In the genomic region with DNA sequence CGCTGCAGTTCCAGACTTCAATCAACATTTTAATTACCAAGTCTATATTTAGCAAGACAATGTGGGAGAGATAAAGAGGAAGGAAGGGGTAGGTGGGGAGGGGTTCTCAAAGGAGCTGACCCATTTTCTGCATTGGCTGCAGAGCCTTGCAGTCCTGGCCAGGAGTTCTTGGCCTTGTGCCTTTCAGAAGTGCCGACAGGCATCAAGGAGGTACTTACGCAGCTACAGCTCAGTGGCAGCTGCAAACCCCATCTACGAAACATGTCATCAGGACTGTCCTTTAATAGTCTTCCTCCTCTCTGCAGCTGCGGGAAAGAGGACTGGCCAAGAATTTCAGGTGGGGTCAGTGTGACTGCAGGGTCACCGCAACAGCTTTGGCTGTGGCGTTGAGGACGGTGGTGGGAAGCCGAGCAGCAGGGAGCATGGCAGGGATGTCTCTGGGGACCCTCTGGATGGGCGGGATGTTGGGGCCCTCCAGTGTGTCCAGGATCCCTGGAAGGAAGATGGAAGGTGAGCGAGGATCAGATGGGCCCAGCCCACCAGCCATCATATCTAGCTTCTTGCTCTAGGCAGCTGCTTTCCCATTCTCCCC, we compare ENCODE assay signal across 20 cellular contexts. TPM values are rescaled to one million over a fixed set of nuclear protein-coding genes. Genes with fewer than 3 reads are reported as not detected.
A peak's percentile ranks its signal among the peaks of the same experiment; 100 is the strongest.
DNase-seq lines count a peak whose midpoint lies in the region; ATAC-seq and TF ChIP-seq lines count a peak whose summit lies in the region.
"Had no signal": no experiment of that assay in that cellular context is flagged by ENCODE, and none has a peak within 500 bp of the region (broad histone marks: within the 10 kb centered on the region; RNA-seq: fewer than 3 reads in every experiment).

No MANE protein-coding gene starts in this region.

- H3K18ac ChIP-seq in H9 (ENCODE audit: insufficient read length, low read depth, low read length) = no peak overlapping the region

- peaks cover 9% of the 10 kb centered on the region for H3K79me1 ChIP-seq in H9 (ENCODE audit: insufficient read depth, low read depth, low read length, poor library complexity, severe bottlenecking)

- H3K4me3 Mint-ChIP-seq in CD14-positive monocyte = no peak overlapping the region
- peak overlapping the region in 1 of 2 experiments; percentile 45; a peak in 2 of 5 replicates for H3K4me3 Mint-ChIP-seq in H9
- peak overlapping the region; percentile 67 for H3K4me3 Mint-ChIP-seq in endothelial cell (ENCODE audit: unreplicated experiment)
- no peak overlapping the region for H3K4me3 Mint-ChIP-seq in nephron progenitor cell
- H3K4me3 Mint-ChIP-seq: HFFc6 had no signal

- H3K14ac ChIP-seq in H9 (ENCODE audit: insufficient read depth, low read length) = no peak overlapping the region; the same call in 1 of the 2 replicates

- H2AFZ ChIP-seq in H9 (ENCODE audit: low read length) (no peak overlapping the region), Karpas-422 (ENCODE audit: low read length) (no peak overlapping the region)

- no CpG with 5 or more reads among the region's 11 CpGs for WGBS in H9 (ENCODE audit: extremely low coverage, insufficient read length, low lambda C conversion rate)

- H3K9me2 ChIP-seq in Karpas-422 (replicated peaks; ENCODE audit: insufficient read depth, low read length) = no peaks in the 10 kb centered on the region

- no peak overlapping the region for H3K9ac ChIP-seq in H9 (ENCODE audit: extremely low read depth, insufficient read length, low read length)
- no peak overlapping the region for H3K9ac ChIP-seq in Karpas-422 (ENCODE audit: low read length)

- H2BK5ac ChIP-seq in H9 (ENCODE audit: insufficient read length, low read length) = no peak overlapping the region

- no peak overlapping the region for H3K23ac ChIP-seq in H9 (ENCODE audit: insufficient read length, low read depth, low read length)

- no peak for DNase-seq in CD14-positive monocyte (ENCODE audit: low spot score)
- no peak for DNase-seq in H9
- DNase-seq in endothelial cell (ENCODE audit: low spot score) = no peak
- no peak for DNase-seq in nephron progenitor cell
- DNase-seq in SKM-1 treated with dmso at 0.1 percent for 144 hours (lab: John Stamatoyannopoulos, UW; ENCODE audit: unreplicated experiment) = no peak
- DNase-seq in OCI-M1 (lab: John Stamatoyannopoulos, UW) = no peak
- no peak for DNase-seq in Karpas-422
- DNase-seq: activated CD8-positive, alpha-beta memory T cell treated with anti-CD3 and anti-CD28 coated beads, Interleukin-2, amount 50 U/mL, for 4 hours; dorsolateral prefrontal cortex; EL; HFFc6; naive thymus-derived CD4-positive, alpha-beta T cell; NCI-H1694; SHP77 treated with DMSO at 0.1 percent for 48 hours; stimulated activated CD4-positive, alpha-beta T cell treated with anti-CD3 and anti-CD28 coated beads, Interleukin-4, amount 100 ng/mL, for 24 hours; upper lobe of left lung had no signal

- H3K4me1 ChIP-seq in H9 (ENCODE audit: insufficient read depth, low read length) (no peaks in the 10 kb centered on the region), Karpas-422 (ENCODE audit: low read length) (peaks cover 32% of the 10 kb centered on the region)

- no peak overlapping the region for H2BK120ac ChIP-seq in H9 (ENCODE audit: low read depth, low read length, poor library complexity, severe bottlenecking)

- no peak overlapping the region for H2AK5ac ChIP-seq in H9 (ENCODE audit: insufficient read length, low read length)

- H3K27me3 ChIP-seq in H9 (ENCODE audit: insufficient read depth, low read length) = peaks cover 8% of the 10 kb centered on the region; the same call in 1 of the 2 replicates
- no peaks in the 10 kb centered on the region for H3K27me3 ChIP-seq in Karpas-422 (ENCODE audit: low read length)
- H3K27me3 ChIP-seq: dorsolateral prefrontal cortex had no signal

- peaks cover 4% of the 10 kb centered on the region; the same call in 1 of the 2 replicates for H3K79me2 ChIP-seq in H9 (ENCODE audit: insufficient read depth, low read length)
- peaks cover 22% of the 10 kb centered on the region for H3K79me2 ChIP-seq in Karpas-422 (ENCODE audit: low read length)

- H4K5ac ChIP-seq in H9 (ENCODE audit: insufficient read length, low read depth, low read length) = no peak overlapping the region

- no peak overlapping the region for H3K4me3 ChIP-seq in Karpas-422 (ENCODE audit: low read length)
- H3K4me3 ChIP-seq: smooth muscle cell, upper lobe of left lung had no signal

- no peak overlapping the region for H3K4me2 ChIP-seq in H9 (ENCODE audit: insufficient read depth, insufficient read length, low read length)
- H3K4me2 ChIP-seq in Karpas-422 (ENCODE audit: low read depth, low read length, poor library complexity, severe bottlenecking) = no peak overlapping the region
- H3K4me2 ChIP-seq: smooth muscle cell had no signal

- H3K36me3 Mint-ChIP-seq in CD14-positive monocyte (peaks cover 48 to 58% of the 10 kb centered on the region in 2 donors), H9 (ENCODE audit: insufficient read depth in 1 of 3, low read depth in 3 of 3) (peaks cover 27 to 50% (median 47%) of the 10 kb centered on the region in 3 experiments), endothelial cell (ENCODE audit: low read depth, unreplicated experiment) (peaks cover 47% of the 10 kb centered on the region), nephron progenitor cell (ENCODE audit: low read depth) (peaks cover 34% of the 10 kb centered on the region)

- no peak for ATAC-seq in HG03378 (IDR thresholded peaks at IDR 0.05; ENCODE audit: unreplicated experiment)
- ATAC-seq: naive thymus-derived CD4-positive, alpha-beta T cell had no signal

- H4K91ac ChIP-seq in H9 (ENCODE audit: insufficient read length, low read depth, low read length) = no peak overlapping the region

- peak overlapping the region in 4 of 7 donors; percentile 60 to 77 (median 68) for H3K27ac Mint-ChIP-seq in CD14-positive monocyte
- peak overlapping the region in 2 of 3 experiments; percentile 5 to 72; a peak in 2 of 7 replicates for H3K27ac Mint-ChIP-seq in H9
- no peak overlapping the region for H3K27ac Mint-ChIP-seq in endothelial cell (ENCODE audit: unreplicated experiment)
- H3K27ac Mint-ChIP-seq in nephron progenitor cell = peak overlapping the region; percentile 23
- H3K27ac Mint-ChIP-seq: HFFc6 had no signal

- H3K27ac ChIP-seq in H9 (ENCODE audit: insufficient read length, low read depth, low read length) (no peak overlapping the region), Karpas-422 (ENCODE audit: low read length) (no peak overlapping the region)
- H3K27ac ChIP-seq: epithelial cell of prostate, upper lobe of left lung had no signal

- intact Hi-C loops in CD14-positive monocyte (cut with micrococcal nuclease) = loop anchor here (10.0 kb wide), 3 partner anchors 147 to 497 kb away; partner anchors contain the start of genes KLHDC3 (in 1 of the 2), MEA1 (in 1 of the 2), SRF (in 1 of the 2) and ZNF318 (in 1 of the 2)

- H2BK12ac ChIP-seq in H9 (ENCODE audit: insufficient read length, low read depth, low read length) = no peak overlapping the region

- H4K8ac ChIP-seq in H9 (replicated peaks; ENCODE audit: insufficient read length, low read depth, low read length) = no peak overlapping the region

- no peak overlapping the region for H3K56ac ChIP-seq in H9 (ENCODE audit: insufficient read length, low read depth, low read length)

- peaks cover 9% of the 10 kb centered on the region for H3K23me2 ChIP-seq in H9 (ENCODE audit: insufficient read length, low read depth, low read length, poor library complexity, severe bottlenecking)

- peaks cover 3% of the 10 kb centered on the region; the same call in 1 of the 2 replicates for H3K36me3 ChIP-seq in Karpas-422 (ENCODE audit: insufficient read depth, low read length)

- H2BK15ac ChIP-seq in H9 (ENCODE audit: low read depth, low read length) = no peak overlapping the region

- H4K20me1 ChIP-seq in H9 (ENCODE audit: control insufficient read depth, insufficient read depth, insufficient read length) (no peaks in the 10 kb centered on the region), Karpas-422 (ENCODE audit: insufficient read depth, low read depth, low read length) (no peaks in the 10 kb centered on the region)

- no peak overlapping the region for H2BK20ac ChIP-seq in H9 (ENCODE audit: low read depth, low read length, poor library complexity, severe bottlenecking)

- H3K9me3 Mint-ChIP-seq in CD14-positive monocyte (peaks cover 0 to 13% (median 0%) of the 10 kb centered on the region in 7 donors), H9 (peaks cover 2 to 3% of the 10 kb centered on the region in 2 experiments; a peak in 3 of 5 replicates), endothelial cell (ENCODE audit: unreplicated experiment) (no peaks in the 10 kb centered on the region), nephron progenitor cell (no peaks in the 10 kb centered on the region)
- H3K9me3 Mint-ChIP-seq: HFFc6 had no signal

- H3T11ph ChIP-seq in H9 (ENCODE audit: low read length) = no peak overlapping the region

- no peak for TF ChIP-seq CTCF in CD14-positive monocyte (IDR thresholded peaks at IDR 0.05)
- TF ChIP-seq CTCF in H9 (conservative IDR thresholded peaks at IDR 0.05) = no peak
- TF ChIP-seq CTCF in endothelial cell (IDR thresholded peaks at IDR 0.05; ENCODE audit: unreplicated experiment) = no peak
- TF ChIP-seq CTCF in nephron progenitor cell (IDR thresholded peaks at IDR 0.05) = no peak

- no peaks in the 10 kb centered on the region for H3K9me3 ChIP-seq in H9 (ENCODE audit: control insufficient read depth, low read depth, low read length)
- no peaks in the 10 kb centered on the region for H3K9me3 ChIP-seq in Karpas-422 (ENCODE audit: low read length)
- H3K9me3 ChIP-seq: upper lobe of left lung had no signal

- H3K27me3 Mint-ChIP-seq in CD14-positive monocyte (ENCODE audit: low read depth in 3 of 3) = peaks cover 22 to 36% (median 23%) of the 10 kb centered on the region in 3 donors
- peaks cover 26% of the 10 kb centered on the region for H3K27me3 Mint-ChIP-seq in H9 (ENCODE audit: low read depth)
- peaks cover 22% of the 10 kb centered on the region for H3K27me3 Mint-ChIP-seq in endothelial cell (ENCODE audit: unreplicated experiment)
- H3K27me3 Mint-ChIP-seq in nephron progenitor cell (ENCODE audit: low read depth, poor library complexity) = peaks cover 25% of the 10 kb centered on the region

- peaks cover 55% of the 10 kb centered on the region for H3K4me1 Mint-ChIP-seq in CD14-positive monocyte
- H3K4me1 Mint-ChIP-seq in H9 = peaks cover 31 to 43% of the 10 kb centered on the region in 2 experiments
- peaks cover 29% of the 10 kb centered on the region for H3K4me1 Mint-ChIP-seq in endothelial cell (ENCODE audit: unreplicated experiment)
- peaks cover 28% of the 10 kb centered on the region for H3K4me1 Mint-ChIP-seq in nephron progenitor cell

- no peak overlapping the region for H3K4ac ChIP-seq in H9 (ENCODE audit: low read depth, low read length)

RNA-seq across cellular contexts. Expression of gene LRRC73, which starts 1.8 kb away (rescaled TPM):
- polyA plus RNA-seq in CD14-positive monocyte = not detected
- total RNA-seq in H9 (2021) (0.26 and 0.55 TPM in 2 replicates), endothelial cell (ENCODE audit: unreplicated experiment) (0.28 TPM)
- 0.19 and 0.69 TPM in 2 replicates for total RNA-seq in Karpas-422 (2014; rRNA removed; shearing (Covaris generic); ENCODE audit: low replicate concordance)
- polyA plus RNA-seq: naive thymus-derived CD4-positive, alpha-beta T cell had no signal

RNA-seq across cellular contexts. Expression of gene YIPF3, which starts 4.8 kb away (rescaled TPM):
- polyA plus RNA-seq in CD14-positive monocyte = 100 to 1,000 TPM; 112 to 123 TPM
- total RNA-seq in H9 (2021) = 80.7 and 84.5 TPM in 2 replicates
- total RNA-seq in endothelial cell (ENCODE audit: unreplicated experiment) = 138 TPM
- 50.3 and 66.7 TPM in 2 replicates for total RNA-seq in Karpas-422 (2014; rRNA removed; shearing (Covaris generic); ENCODE audit: low replicate concordance)

RNA-seq across cellular contexts. Expression of gene POLR1C, which starts 5.0 kb away (rescaled TPM):
- polyA plus RNA-seq in CD14-positive monocyte = 1 to 10 TPM; 4.5 to 6.1 TPM
- 75.8 and 76.6 TPM in 2 replicates for total RNA-seq in H9 (2021)
- 30.7 TPM for total RNA-seq in endothelial cell (ENCODE audit: unreplicated experiment)
- 50.0 and 59.4 TPM in 2 replicates for total RNA-seq in Karpas-422 (2014; rRNA removed; shearing (Covaris generic); ENCODE audit: low replicate concordance)

RNA-seq across cellular contexts. Expression of gene TJAP1, which starts 34.5 kb away (rescaled TPM):
- polyA plus RNA-seq in CD14-positive monocyte = 1 to 10 TPM; 3.2 TPM
- total RNA-seq in H9 (2021) (45.1 and 49.2 TPM in 2 replicates), endothelial cell (ENCODE audit: unreplicated experiment) (41.8 TPM)
- total RNA-seq in Karpas-422 (2014; rRNA removed; shearing (Covaris generic); ENCODE audit: low replicate concordance) = 16.3 and 17.3 TPM in 2 replicates

RNA-seq across cellular contexts. Expression of gene DLK2, which starts 56.6 kb away (rescaled TPM):
- polyA plus RNA-seq in CD14-positive monocyte = not detected
- total RNA-seq in H9 (2021) (0.57 and 0.96 TPM in 2 replicates), endothelial cell (ENCODE audit: unreplicated experiment) (0.18 TPM)
- 1.5 and 3.1 TPM in 2 replicates for total RNA-seq in Karpas-422 (2014; rRNA removed; shearing (Covaris generic); ENCODE audit: low replicate concordance)
- total RNA-seq: OCI-LY7 had no signal
